ENCODE assay signal across 10 cellular contexts in the genomic region with DNA sequence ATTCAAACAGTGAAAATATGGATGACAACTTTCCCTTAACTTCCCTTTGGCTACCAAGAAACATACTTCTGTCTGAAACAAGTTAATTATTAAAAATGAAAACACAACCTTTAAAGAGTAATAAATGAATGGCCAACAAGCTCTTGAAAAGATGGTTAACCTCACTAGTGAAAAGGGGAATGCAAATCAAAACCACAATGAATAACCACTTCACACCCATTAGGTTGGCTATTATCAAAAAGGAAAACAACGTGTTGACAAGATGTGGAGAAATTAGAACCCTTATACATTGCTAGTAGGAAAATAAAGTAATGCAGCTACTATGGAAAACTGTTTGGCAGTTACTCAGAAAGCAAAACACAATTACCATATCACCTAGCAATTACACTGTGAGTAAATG. TPM values are rescaled to one million over a fixed set of nuclear protein-coding genes. Genes with fewer than 3 reads are reported as not detected.
DNase-seq lines count a peak whose midpoint lies in the region; ATAC-seq, FAIRE-seq and TF ChIP-seq lines count a peak whose summit lies in the region.
"Had no signal": no experiment of that assay in that cellular context is flagged by ENCODE, and none has a peak within 500 bp of the region (broad histone marks: within the 10 kb centered on the region; RNA-seq: fewer than 3 reads in every experiment).

No MANE protein-coding gene starts in this region.

- 48% methylated on average over 1 of the region's 1 CpG for WGBS in GM12878 (ENCODE audit: insufficient coverage, insufficient replicate concordance, low lambda C conversion rate, missing lambda C conversion rate)
- 82 to 88% (median 85%) methylated on average over 1 of the region's 1 CpG for WGBS in psoas muscle, 3 donors

- H3K4me1 ChIP-seq in GM12878 (ENCODE audit: control insufficient read depth, insufficient read depth, low read length) = peaks cover 5% of the 10 kb centered on the region
- no peaks in the 10 kb centered on the region for H3K4me1 ChIP-seq in psoas muscle
- H3K4me1 ChIP-seq: SJSA1 had no signal

- H3K4me3 ChIP-seq in GM12878 (no peak overlapping the region), psoas muscle (no peak overlapping the region)
- H3K4me3 ChIP-seq: SJSA1 had no signal

- in situ Hi-C loops in GM12878 (cut with MboI) = no loop called here

- H3K27me3 ChIP-seq in GM12878 (replicated peaks in 1 of 2; ENCODE audit: control insufficient read depth in 2 of 2, insufficient read depth in 2 of 2, low read length in 1 of 2) = no peaks in the 10 kb centered on the region
- H3K27me3 ChIP-seq in psoas muscle (ENCODE audit: insufficient read depth in 3 of 3, low read length in 2 of 3) = no peaks in the 10 kb centered on the region
- H3K27me3 ChIP-seq: SJSA1 had no signal

- H3K79me2 ChIP-seq in GM12878 (ENCODE audit: control insufficient read depth, insufficient read depth, low read length) = peaks cover 83% of the 10 kb centered on the region

- peaks cover 2% of the 10 kb centered on the region for H3K9me3 ChIP-seq in GM12878 (replicated peaks; ENCODE audit: control insufficient read depth, insufficient read depth, low read length)
- H3K9me3 ChIP-seq in psoas muscle = no peaks in the 10 kb centered on the region
- H3K9me3 ChIP-seq: SJSA1 had no signal

- CTCF ChIA-PET in GM12878 (lab: Yijun Ruan, JAX) = interaction anchor here (0.5 kb wide), 1 partner anchor 15 kb away, joined by 5 read pairs; no protein-coding TSS in a partner anchor

- POLR2A ChIA-PET in GM12878 (lab: Charles Lee) = interaction anchor here (1.2 kb wide), 1 partner anchor 14 kb away, joined by 3 read pairs; the partner anchor contains the start of gene COP1

- RAD21 ChIA-PET in GM12878 (lab: Charles Lee; ENCODE audit: unreplicated experiment) = interaction anchor here (0.8 to 1.8 kb wide), 3 partner anchors 8 to 15 kb away, joined by 3 read pairs; no protein-coding TSS in a partner anchor

- intact Hi-C loops in GM12878 (cut with micrococcal nuclease; ENCODE audit: unreplicated experiment) (no loop called here), psoas muscle (cut with DNase I) (no loop called here)

- TF ChIP-seq CTCF in GM12878 (IDR thresholded peaks at IDR 0.05 in 2 of 3, conservative IDR thresholded peaks at IDR 0.05 in 1 of 3; ENCODE audit: control insufficient read depth in 2 of 3, extremely low read depth in 1 of 3, insufficient read depth in 1 of 3, low read depth in 3 of 3, low read length in 3 of 3) (no peak), psoas muscle (IDR thresholded peaks at IDR 0.05) (no peak)

- SMC1A ChIA-PET in GM12878 (lab: Charles Lee; ENCODE audit: uncharacterized antibody, unreplicated experiment) = interaction anchor here (0.6 to 3.8 kb wide), 4 partner anchors 8 to 36 kb away, joined by 3 to 16 read pairs (median 4); no protein-coding TSS in a partner anchor

- no peak overlapping the region for H2AFZ ChIP-seq in GM12878 (ENCODE audit: control insufficient read depth, low read depth, low read length)

- TF ChIP-seq EP300 in GM12878 (IDR thresholded peaks at IDR 0.05; ENCODE audit: borderline replicate concordance in 1 of 2, control insufficient read depth in 1 of 2, low read depth in 2 of 2, low read length in 2 of 2) = peak; percentile 68 to 82; a peak in 3 of 4 replicates

- H3K36me3 ChIP-seq in GM12878 (ENCODE audit: control insufficient read depth in 2 of 2, insufficient read depth in 2 of 2, low read length in 1 of 2) = no peaks in the 10 kb centered on the region
- H3K36me3 ChIP-seq in psoas muscle (ENCODE audit: insufficient read depth in 1 of 2, low read depth in 1 of 2) = no peaks in the 10 kb centered on the region
- H3K36me3 ChIP-seq: SJSA1 had no signal

- ATAC-seq in GM18511 (IDR thresholded peaks at IDR 0.05; ENCODE audit: unreplicated experiment) (peak; percentile 95), GM21367 (IDR thresholded peaks at IDR 0.05; ENCODE audit: unreplicated experiment) (peak; percentile 85), HG03103 (IDR thresholded peaks at IDR 0.05; ENCODE audit: low read depth, unreplicated experiment) (peak; percentile 76), GM12878 (peak; percentile 94), psoas muscle (no peak)

- peak; percentile 87 for FAIRE-seq in GM12878 (lab: Jason Lieb, UNC)

- DNase-seq in GM12878 (ENCODE audit: low read depth, low spot score) (peak; percentile 66), NCI-H187 treated with DMSO at 0.1 percent for 48 hours (lab: John Stamatoyannopoulos, UW) (no peak), NCI-H1048 (lab: John Stamatoyannopoulos, UW) (no peak), psoas muscle (no peak)
- DNase-seq in activated CD8-positive, alpha-beta memory T cell treated with anti-CD3 and anti-CD28 coated beads, Interleukin-2, amount 50 U/mL, for 4 hours = no peak
- DNase-seq: NCI-H187 had no signal

- no peak for TF ChIP-seq RAD21 in GM12878 (IDR thresholded peaks at IDR 0.05; ENCODE audit: insufficient read depth, low read depth, low read length)

- no TSS peak for BruUV-seq in GM12878 (replicated peaks; lab: Mats Ljungman, UMichigan)

- no peaks in the 10 kb centered on the region for H4K20me1 ChIP-seq in GM12878 (ENCODE audit: control insufficient read depth, insufficient read depth)

- H3K4me2 ChIP-seq in GM12878 (ENCODE audit: control insufficient read depth, insufficient read depth) = no peak overlapping the region

- TF ChIP-seq POLR2A in GM12878 (IDR thresholded peaks at IDR 0.05; ENCODE audit: low read depth, low read length) = no peak

- no peak overlapping the region for H3K27ac ChIP-seq in GM12878 (ENCODE audit: control insufficient read depth, insufficient read depth)
- H3K27ac ChIP-seq in psoas muscle = no peak overlapping the region
- H3K27ac ChIP-seq: SJSA1 had no signal

- H3K9ac ChIP-seq in GM12878 (ENCODE audit: control insufficient read depth, insufficient read depth, low read length) = no peak overlapping the region

TF ChIP-seq in GM12878, 131 proteins besides CTCF, POLR2A, EP300 and RAD21 (continues in another document):
- TF ChIP-seq ZBED1 (IDR thresholded peaks at IDR 0.05; ENCODE audit: borderline replicate concordance) = no peak
- no peak for TF ChIP-seq CBX3 (IDR thresholded peaks at IDR 0.05; ENCODE audit: borderline replicate concordance, low read depth)
- TF ChIP-seq FOXM1 (IDR thresholded peaks at IDR 0.05; ENCODE audit: low read depth, low read length) = no peak
- no peak for TF ChIP-seq EZH2 (IDR thresholded peaks at IDR 0.05; ENCODE audit: borderline replicate concordance, control insufficient read depth, low read depth, low read length)
- no peak for TF ChIP-seq KAT2A (conservative IDR thresholded peaks at IDR 0.05; ENCODE audit: control insufficient read depth, low read depth, low read length)
- peak; percentile 32; the same call in 1 of the 2 replicates for TF ChIP-seq CBFB (IDR thresholded peaks at IDR 0.05; ENCODE audit: low read depth)
- TF ChIP-seq CEBPB (IDR thresholded peaks at IDR 0.05; ENCODE audit: borderline replicate concordance in 1 of 2, low read depth in 2 of 2, low read length in 2 of 2) = no peak
- peak; percentile 87 for TF ChIP-seq DPF2 (IDR thresholded peaks at IDR 0.05)
- no peak for TF ChIP-seq PKNOX1 (IDR thresholded peaks at IDR 0.05)
- TF ChIP-seq TAF1 (IDR thresholded peaks at IDR 0.05; ENCODE audit: borderline replicate concordance, low read depth, low read length) = no peak
- TF ChIP-seq CHD2 (IDR thresholded peaks at IDR 0.05; ENCODE audit: borderline replicate concordance, low read depth, low read length) = no peak; the same call in 1 of the 2 replicates
- no peak for TF ChIP-seq FOS (IDR thresholded peaks at IDR 0.05; ENCODE audit: borderline replicate concordance, extremely low read depth, insufficient read length)
- TF ChIP-seq USF2 (IDR thresholded peaks at IDR 0.05; ENCODE audit: borderline replicate concordance, low read depth, low read length) = no peak
- TF ChIP-seq WRNIP1 (IDR thresholded peaks at IDR 0.05; ENCODE audit: borderline replicate concordance, low read depth, low read length) = no peak
- TF ChIP-seq ZNF217 (IDR thresholded peaks at IDR 0.05) = peak; percentile 93
- TF ChIP-seq ATF7 (IDR thresholded peaks at IDR 0.05; ENCODE audit: low read depth) = peak; percentile 72; the same call in 1 of the 2 replicates

RNA-seq across cellular contexts. Expression of gene COP1, which starts 14.1 kb away (rescaled TPM):
- 159 TPM in 2 replicates for total RNA-seq in GM12878 (2013; cell fraction: nucleolus; rRNA removed)
- total RNA-seq in GM12878 (2014; rRNA removed) (39.8 and 42.4 TPM in 2 replicates), GM12878 (2014; rRNA removed; fragmentation: Illumina TruSeq; extraction: Trizol) (49.9 and 51.7 TPM in 2 replicates), GM12878 (2021) (35.5 and 39.5 TPM in 2 replicates), psoas muscle (10 to 100 TPM; 19.5 to 27.3 (median 21.2) TPM)
- polyA plus RNA-seq in GM12878 (2011; ENCODE audit: low read depth) = 15.6 TPM
- polyA plus RNA-seq in GM12878 (2011; rRNA removed) (33.6 and 51.1 TPM in 2 replicates), GM12878 (2014; fragmentation: Illumina TruSeq; extraction: Trizol) (37.9 and 47.6 TPM in 2 replicates), GM12878 (2014; fragmentation: Nextera tagmentation; extraction: Ambion mirVana) (10 to 100 TPM; 17.7 to 31.5 TPM), GM12878 (2014; rRNA removed) (24.3 and 32.8 TPM in 2 replicates), GM12878 (2016; fragmentation: Nextera tagmentation; extraction: Ambion mirVana) (10 to 100 TPM; 45.9 to 49.0 TPM), psoas muscle (10 to 100 TPM; 20.5 to 30.6 (median 27.6) TPM)
- polyA plus RNA-seq in GM12878 (2011; cell fraction: cytosol; rRNA removed) = 12.9 and 20.6 TPM in 2 replicates
- 18.0 and 22.2 TPM in 2 replicates for polyA plus RNA-seq in GM12878 (2011; cell fraction: nucleus; rRNA removed)
- 23.8 and 32.6 TPM in 2 replicates for polyA plus RNA-seq in GM12878 (2012)
- polyA minus RNA-seq in GM12878 (2011; rRNA and poly(A)+ RNA removed) = 58.5 and 99.5 TPM in 2 replicates
- 19.1 and 22.6 TPM in 2 replicates for polyA minus RNA-seq in GM12878 (2011; cell fraction: cytosol; rRNA and poly(A)+ RNA removed)
- polyA minus RNA-seq in GM12878 (2011; cell fraction: nucleus; rRNA and poly(A)+ RNA removed) = 63.1 and 119 TPM in 2 replicates

Comparison
In these comparisons a context has a peak if more than half of its experiments do, and no peak if none do; other contexts are left out.
1. ATAC-seq: peak in GM18511 (single experiment), GM21367 (single experiment), HG03103 (single experiment) and GM12878 (single experiment); none in psoas muscle (0 of 4).